ENCODE assay signal across 8 cellular contexts in the genomic region with DNA sequence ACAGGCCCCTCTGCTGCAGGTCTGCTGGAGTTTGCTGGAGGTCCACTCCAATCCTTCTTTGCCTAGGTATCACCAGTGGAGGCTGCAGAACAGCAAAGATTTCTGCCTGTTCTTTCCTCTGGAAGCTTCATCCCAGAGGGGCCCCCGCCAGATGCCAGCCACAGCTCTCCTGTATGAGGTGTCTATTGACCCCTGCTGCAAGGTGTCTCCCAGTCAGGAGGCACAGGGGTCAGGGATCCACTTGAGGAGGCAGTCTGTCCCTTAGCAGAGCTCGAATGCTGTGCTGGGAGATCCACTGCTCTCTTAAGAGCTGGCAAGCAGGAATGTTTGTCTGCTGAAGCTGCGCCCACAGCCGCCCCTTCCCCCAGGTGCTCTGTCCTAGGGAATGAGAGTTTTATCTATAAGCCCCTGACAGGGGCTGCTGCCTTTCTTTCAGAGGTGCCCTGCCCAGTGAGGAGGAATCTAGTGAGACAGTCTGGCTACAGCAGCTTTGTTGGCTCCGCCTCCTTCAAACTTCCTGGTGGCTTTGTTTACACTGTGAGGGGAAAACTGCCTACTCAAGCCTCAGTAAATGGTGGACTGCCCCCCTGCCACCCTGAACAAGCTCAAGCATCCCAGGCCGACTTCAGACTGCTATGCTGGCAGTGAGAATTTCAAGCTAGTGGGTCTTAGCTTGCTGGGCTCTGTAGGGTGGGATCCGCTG. TPM values are rescaled to one million over a fixed set of nuclear protein-coding genes. Genes with fewer than 3 reads are reported as not detected.
DNase-seq lines count a peak whose midpoint lies in the region; ATAC-seq and TF ChIP-seq lines count a peak whose summit lies in the region.
"Not testable (repeated sequence)": the region's sequence is repeated elsewhere in the genome, so short reads cannot be mapped to it uniquely, and the experiment has no call there.

No MANE protein-coding gene starts in this region.

- H3K23ac ChIP-seq in IMR-90 (ENCODE audit: low read depth, low read length) = not testable (repeated sequence)

- H3K9me3 Mint-ChIP-seq in endodermal cell = peaks cover 18% of the 10 kb centered on the region

- H4K5ac ChIP-seq in IMR-90 (ENCODE audit: low read depth, low read length) = not testable (repeated sequence)

- H3K27me3 ChIP-seq in IMR-90 (ENCODE audit: control insufficient read depth, insufficient read depth, low read length); PC-3 (ENCODE audit: low read length); endodermal cell (ENCODE audit: control insufficient read depth, insufficient read depth, low read length, poor library complexity, severe bottlenecking); spleen (replicated peaks in 1 of 7): not testable (repeated sequence)

- not testable (repeated sequence) for H4K91ac ChIP-seq in IMR-90 (ENCODE audit: insufficient read depth, low read depth, low read length)

- H3K4me3 Mint-ChIP-seq in endodermal cell = not testable (repeated sequence)

- H3K4me1 Mint-ChIP-seq in endodermal cell = peaks cover 18% of the 10 kb centered on the region

- not testable (repeated sequence) for H2BK15ac ChIP-seq in IMR-90 (ENCODE audit: low read depth, low read length)

- not testable (repeated sequence) for H3K4me3 ChIP-seq in IMR-90 (ENCODE audit: insufficient read depth, low read depth, low read length); PC-3 (ENCODE audit: low read length); endodermal cell (ENCODE audit: low read length); mucosa of descending colon; spleen

- peak overlapping the region; percentile 72 for H2AFZ ChIP-seq in IMR-90 (replicated peaks; ENCODE audit: low read length, poor library complexity)
- H2AFZ ChIP-seq in PC-3 (ENCODE audit: low read length) = not testable (repeated sequence)

- H3K27me3 Mint-ChIP-seq in endodermal cell (ENCODE audit: insufficient read depth) = not testable (repeated sequence)

- not testable (repeated sequence) for H3K36me3 Mint-ChIP-seq in endodermal cell (ENCODE audit: low read depth)

- CTCF ChIA-PET in IMR-90 (lab: Yijun Ruan, JAX) (interaction anchor here (1.0 kb wide), 1 partner anchor 1510 kb away, joined by 3 read pairs; a partner anchor contains a TSS), PC-3 (lab: Charles Lee) (interaction anchor here (0.5 kb wide), 1 partner anchor 1346 kb away, joined by 5 read pairs; no protein-coding TSS in a partner anchor)

- not testable (repeated sequence) for H3K14ac ChIP-seq in IMR-90 (replicated peaks; ENCODE audit: low read depth, low read length)

- TF ChIP-seq CTCF in IMR-90 (conservative IDR thresholded peaks at IDR 0.05; ENCODE audit: low read depth, low read length); PC-3 (conservative IDR thresholded peaks at IDR 0.05; ENCODE audit: low read depth, low read length); endodermal cell (conservative IDR thresholded peaks at IDR 0.05); mucosa of descending colon (IDR thresholded peaks at IDR 0.05); spleen (IDR thresholded peaks at IDR 0.05 in 8 of 11, conservative IDR thresholded peaks at IDR 0.05 in 3 of 11): not testable (repeated sequence)

- not testable (repeated sequence) for TF ChIP-seq POLR2A in IMR-90 (IDR thresholded peaks at IDR 0.05; ENCODE audit: low read depth, low read length); spleen (IDR thresholded peaks at IDR 0.05)

- not testable (repeated sequence) for H3K56ac ChIP-seq in IMR-90 (ENCODE audit: extremely low read depth, insufficient read depth, low read length)

- not testable (repeated sequence) for H2AK5ac ChIP-seq in IMR-90 (ENCODE audit: low read depth, low read length)

- H3K4me1 ChIP-seq in IMR-90 (ENCODE audit: control insufficient read depth, insufficient read depth, low read length); endodermal cell (ENCODE audit: control insufficient read depth, insufficient read depth, low read length); mucosa of descending colon (ENCODE audit: low read depth); spleen: not testable (repeated sequence)
- H3K4me1 ChIP-seq in PC-3 (ENCODE audit: insufficient read depth, low read length) = peaks cover 23% of the 10 kb centered on the region

- H3K9me1 ChIP-seq in IMR-90 (ENCODE audit: insufficient read depth, low read length) = not testable (repeated sequence)

- H3K4ac ChIP-seq in IMR-90 (ENCODE audit: low read depth, low read length) = peak overlapping the region; percentile 6; the same call in 1 of the 2 replicates

- not testable (repeated sequence) for H3K9ac ChIP-seq in IMR-90 (ENCODE audit: low read depth, low read length); PC-3 (ENCODE audit: low read length); endodermal cell (ENCODE audit: extremely low read depth, low read length, poor library complexity, severe bottlenecking)

- not testable (repeated sequence) for H2BK120ac ChIP-seq in IMR-90 (ENCODE audit: low read depth, low read length)

- no CpG with 5 or more reads among the region's 7 CpGs for WGBS in IMR-90 (ENCODE audit: extremely low coverage in 2 of 2, insufficient read length in 1 of 2), 2 experiments
- 82% methylated on average over 2 to 7 of the region's 7 CpGs for WGBS in endodermal cell (ENCODE audit: insufficient coverage in 1 of 2, insufficient read length in 1 of 2), 2 experiments
- WGBS in spleen, 5 donors = 89 to 100% (median 89%) methylated on average over 3 to 7 of the region's 7 CpGs

- dilution Hi-C loops in IMR-90 (cut with HindIII; ENCODE audit: low sequenced_read_pairs, unreplicated experiment) = not testable (repeated sequence)

- H3K9me2 ChIP-seq in PC-3 (replicated peaks; ENCODE audit: low read length) = not testable (repeated sequence)

- peak; percentile 44; the same call in 1 of the 2 replicates for ATAC-seq in IMR-90 (ENCODE audit: low read depth)
- not testable (repeated sequence) for ATAC-seq in PC-3
- ATAC-seq in mucosa of descending colon = peak; percentile 55

- not testable (repeated sequence) for H2BK20ac ChIP-seq in IMR-90 (ENCODE audit: low read depth, low read length)

- H3K18ac ChIP-seq in IMR-90 (ENCODE audit: low read depth, low read length) = not testable (repeated sequence)

- not testable (repeated sequence) for H2BK5ac ChIP-seq in IMR-90 (ENCODE audit: low read depth, low read length, poor library complexity, severe bottlenecking)

- H3K4me2 ChIP-seq in IMR-90 (ENCODE audit: low read depth, low read length); PC-3 (ENCODE audit: low read length): not testable (repeated sequence)

- in situ Hi-C loops in IMR-90 (cut with MboI; ENCODE audit: low sequenced_read_pairs) = not testable (repeated sequence)

- DNase-seq in DMS53 (lab: John Stamatoyannopoulos, UW) (peak; percentile 22), NCI-H510A (lab: John Stamatoyannopoulos, UW) (peak; percentile 18), PC-3 (peak; percentile 19), endodermal cell (peak; percentile 70), kidney tubule cell (ENCODE audit: low spot score) (peak; percentile 14), mucosa of descending colon (peak in 1 of 3 donors; percentile 47), spleen (peak; percentile 64)
- DNase-seq in IMR-90 = not testable (repeated sequence)

- H2AK9ac ChIP-seq in IMR-90 (replicated peaks; ENCODE audit: low read depth, low read length, poor library complexity) = not testable (repeated sequence)

- POLR2A ChIA-PET in IMR-90 (lab: Charles Lee; ENCODE audit: unreplicated experiment); PC-3 (lab: Charles Lee; ENCODE audit: unreplicated experiment): not testable (repeated sequence)

- not testable (repeated sequence) for H3K27ac ChIP-seq in IMR-90 (ENCODE audit: insufficient read depth, low read length); PC-3 (ENCODE audit: low read length); endodermal cell (ENCODE audit: low read depth, low read length); spleen

- not testable (repeated sequence) for H4K20me1 ChIP-seq in IMR-90 (ENCODE audit: insufficient read depth, low read length); PC-3 (ENCODE audit: low read length)

- H3K79me2 ChIP-seq in PC-3 (ENCODE audit: low read length) = not testable (repeated sequence)

- not testable (repeated sequence) for H3K79me1 ChIP-seq in IMR-90 (ENCODE audit: low read depth in 1 of 2, low read length in 2 of 2)

- not testable (repeated sequence) for BruUV-seq in IMR-90 (replicated peaks; lab: Mats Ljungman, UMichigan); PC-3 (replicated peaks; lab: Mats Ljungman, UMichigan)

- not testable (repeated sequence) for H3F3A ChIP-seq in PC-3 (ENCODE audit: low read length, unreplicated experiment)

- TF ChIP-seq RAD21 in IMR-90 (IDR thresholded peaks at IDR 0.05; ENCODE audit: low read length) = not testable (repeated sequence)

- H3K36me3 ChIP-seq in IMR-90 (ENCODE audit: control insufficient read depth, insufficient read depth, low read length); PC-3 (ENCODE audit: low read depth, low read length); endodermal cell (ENCODE audit: control insufficient read depth, insufficient read depth, low read length); mucosa of descending colon (ENCODE audit: low read depth); spleen: not testable (repeated sequence)

- not testable (repeated sequence) for H3K27ac Mint-ChIP-seq in endodermal cell

- peak overlapping the region; percentile 26 to 64; a peak in 3 of 4 replicates for H4K8ac ChIP-seq in IMR-90 (ENCODE audit: low read depth in 2 of 2, low read length in 2 of 2)

- intact Hi-C loops in IMR-90 (cut with micrococcal nuclease); PC-3 (cut with micrococcal nuclease); mucosa of descending colon (cut with DNase I, micrococcal nuclease); spleen (cut with DNase I; ENCODE audit: low total_unique reads): not testable (repeated sequence)

- not testable (repeated sequence) for H3K9me3 ChIP-seq in IMR-90 (ENCODE audit: control insufficient read depth, insufficient read depth, low read length); PC-3 (ENCODE audit: low read length); endodermal cell (ENCODE audit: control insufficient read depth, low read length); mucosa of descending colon
- peaks cover 0 to 25% (median 9%) of the 10 kb centered on the region in 8 donors for H3K9me3 ChIP-seq in spleen

RNA-seq across cellular contexts. Expression of a gene that starts 56.7 kb away (rescaled TPM):
- total RNA-seq in IMR-90 (2012; rRNA removed) (4.3 and 9.2 TPM in 2 replicates), PC-3 (2014; rRNA removed) (33.4 and 34.0 TPM in 2 replicates), endodermal cell (10 to 100 TPM; 10.4 to 11.5 TPM), mucosa of descending colon (10 to 100 TPM; 10.7 to 12.9 (median 11.6) TPM), spleen (10 to 100 TPM in 6 of 7 donors, 1 to 10 TPM in 1; 9.2 to 19.7 (median 14.9) TPM)
- polyA plus RNA-seq in IMR-90 (2012; rRNA removed) (1.5 and 2.8 TPM in 2 replicates), spleen (10 to 100 TPM in 1 of 3 donors, 1 to 10 TPM in 2; 7.8 to 10.4 (median 9.3) TPM)
- 0.56 and 0.87 TPM in 2 replicates for polyA plus RNA-seq in IMR-90 (2012; cell fraction: cytosol; rRNA removed)
- 0.81 and 4.3 TPM in 2 replicates for polyA plus RNA-seq in IMR-90 (2012; cell fraction: nucleus; rRNA removed; ENCODE audit: low replicate concordance)
- polyA plus RNA-seq in endodermal cell (2013, experiment 1 of 2) = 11.6 TPM
- polyA plus RNA-seq in endodermal cell (2013, experiment 2 of 2) = 13.1 TPM
